ENCODE assay signal across 1 cellular context in the genomic region with DNA sequence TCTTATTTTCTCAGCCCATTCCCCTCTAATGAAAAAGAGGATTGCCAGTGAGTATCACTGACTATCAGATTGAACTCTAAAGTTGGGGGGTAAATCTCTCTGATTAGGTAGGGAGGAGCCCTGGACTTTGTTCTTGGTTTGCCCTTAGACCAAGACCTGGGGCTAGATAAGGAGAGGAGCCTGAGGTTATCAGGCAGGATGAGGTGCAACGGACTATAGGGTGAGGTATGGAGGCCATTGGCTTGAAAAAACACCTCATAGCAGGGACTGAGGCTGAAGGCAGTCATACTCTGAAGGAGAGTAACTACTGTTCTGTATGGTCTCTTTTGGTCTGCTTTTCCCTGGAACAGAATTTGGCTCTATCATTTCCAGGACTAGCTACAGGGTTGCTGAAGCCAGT.
TF ChIP-seq lines count a peak whose summit lies in the region.

No MANE protein-coding gene starts in this region.

TF ChIP-seq in HepG2, 621 proteins besides CTCF, POLR2A, EP300 and RAD21:
- no peak for TF ChIP-seq SRSF1 (optimal IDR thresholded peaks at IDR 0.05; ENCODE audit: low read depth, low read length)
- TF ChIP-seq ATF7-NPFF (CRISPR knock-in tag; IDR thresholded peaks at IDR 0.05; ENCODE audit: low read depth), result no peak
- TF ChIP-seq SAP130 (CRISPR knock-in tag; IDR thresholded peaks at IDR 0.05; ENCODE audit: low read depth), result no peak
- TF ChIP-seq KAT7 (CRISPR knock-in tag; IDR thresholded peaks at IDR 0.05; ENCODE audit: borderline replicate concordance), result no peak
- TF ChIP-seq, protein P1, sequence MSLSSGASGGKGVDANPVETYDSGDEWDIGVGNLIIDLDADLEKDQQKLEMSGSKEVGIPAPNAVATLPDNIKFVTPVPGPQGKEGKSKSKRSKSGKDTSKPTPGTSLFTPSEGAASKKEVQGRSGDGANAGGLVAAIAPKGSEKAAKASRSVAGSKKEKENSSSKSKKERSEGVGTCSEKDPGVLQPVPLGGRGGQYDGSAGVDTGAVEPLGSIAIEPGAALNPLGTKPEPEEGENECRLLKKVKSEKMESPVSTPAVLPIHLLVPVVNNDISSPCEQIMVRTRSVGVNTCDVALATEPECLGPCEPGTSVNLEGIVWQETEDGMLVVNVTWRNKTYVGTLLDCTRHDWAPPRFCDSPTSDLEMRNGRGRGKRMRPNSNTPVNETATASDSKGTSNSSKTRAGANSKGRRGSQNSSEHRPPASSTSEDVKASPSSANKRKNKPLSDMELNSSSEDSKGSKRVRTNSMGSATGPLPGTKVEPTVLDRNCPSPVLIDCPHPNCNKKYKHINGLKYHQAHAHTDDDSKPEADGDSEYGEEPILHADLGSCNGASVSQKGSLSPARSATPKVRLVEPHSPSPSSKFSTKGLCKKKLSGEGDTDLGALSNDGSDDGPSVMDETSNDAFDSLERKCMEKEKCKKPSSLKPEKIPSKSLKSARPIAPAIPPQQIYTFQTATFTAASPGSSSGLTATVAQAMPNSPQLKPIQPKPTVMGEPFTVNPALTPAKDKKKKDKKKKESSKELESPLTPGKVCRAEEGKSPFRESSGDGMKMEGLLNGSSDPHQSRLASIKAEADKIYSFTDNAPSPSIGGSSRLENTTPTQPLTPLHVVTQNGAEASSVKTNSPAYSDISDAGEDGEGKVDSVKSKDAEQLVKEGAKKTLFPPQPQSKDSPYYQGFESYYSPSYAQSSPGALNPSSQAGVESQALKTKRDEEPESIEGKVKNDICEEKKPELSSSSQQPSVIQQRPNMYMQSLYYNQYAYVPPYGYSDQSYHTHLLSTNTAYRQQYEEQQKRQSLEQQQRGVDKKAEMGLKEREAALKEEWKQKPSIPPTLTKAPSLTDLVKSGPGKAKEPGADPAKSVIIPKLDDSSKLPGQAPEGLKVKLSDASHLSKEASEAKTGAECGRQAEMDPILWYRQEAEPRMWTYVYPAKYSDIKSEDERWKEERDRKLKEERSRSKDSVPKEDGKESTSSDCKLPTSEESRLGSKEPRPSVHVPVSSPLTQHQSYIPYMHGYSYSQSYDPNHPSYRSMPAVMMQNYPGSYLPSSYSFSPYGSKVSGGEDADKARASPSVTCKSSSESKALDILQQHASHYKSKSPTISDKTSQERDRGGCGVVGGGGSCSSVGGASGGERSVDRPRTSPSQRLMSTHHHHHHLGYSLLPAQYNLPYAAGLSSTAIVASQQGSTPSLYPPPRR (CRISPR knock-in tag; IDR thresholded peaks at IDR 0.05; ENCODE audit: borderline replicate concordance), result no peak
- no peak for TF ChIP-seq NFE2 (CRISPR knock-in tag; IDR thresholded peaks at IDR 0.05)
- TF ChIP-seq, protein P2, sequence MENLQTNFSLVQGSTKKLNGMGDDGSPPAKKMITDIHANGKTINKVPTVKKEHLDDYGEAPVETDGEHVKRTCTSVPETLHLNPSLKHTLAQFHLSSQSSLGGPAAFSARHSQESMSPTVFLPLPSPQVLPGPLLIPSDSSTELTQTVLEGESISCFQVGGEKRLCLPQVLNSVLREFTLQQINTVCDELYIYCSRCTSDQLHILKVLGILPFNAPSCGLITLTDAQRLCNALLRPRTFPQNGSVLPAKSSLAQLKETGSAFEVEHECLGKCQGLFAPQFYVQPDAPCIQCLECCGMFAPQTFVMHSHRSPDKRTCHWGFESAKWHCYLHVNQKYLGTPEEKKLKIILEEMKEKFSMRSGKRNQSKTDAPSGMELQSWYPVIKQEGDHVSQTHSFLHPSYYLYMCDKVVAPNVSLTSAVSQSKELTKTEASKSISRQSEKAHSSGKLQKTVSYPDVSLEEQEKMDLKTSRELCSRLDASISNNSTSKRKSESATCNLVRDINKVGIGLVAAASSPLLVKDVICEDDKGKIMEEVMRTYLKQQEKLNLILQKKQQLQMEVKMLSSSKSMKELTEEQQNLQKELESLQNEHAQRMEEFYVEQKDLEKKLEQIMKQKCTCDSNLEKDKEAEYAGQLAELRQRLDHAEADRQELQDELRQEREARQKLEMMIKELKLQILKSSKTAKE (CRISPR knock-in tag; IDR thresholded peaks at IDR 0.05; ENCODE audit: borderline replicate concordance), result no peak
- no peak for TF ChIP-seq KMT2A (CRISPR knock-in tag; IDR thresholded peaks at IDR 0.05)
- no peak for TF ChIP-seq REPIN1 (CRISPR knock-in tag; IDR thresholded peaks at IDR 0.05; ENCODE audit: borderline replicate concordance, low read depth)
- TF ChIP-seq, protein P3, sequence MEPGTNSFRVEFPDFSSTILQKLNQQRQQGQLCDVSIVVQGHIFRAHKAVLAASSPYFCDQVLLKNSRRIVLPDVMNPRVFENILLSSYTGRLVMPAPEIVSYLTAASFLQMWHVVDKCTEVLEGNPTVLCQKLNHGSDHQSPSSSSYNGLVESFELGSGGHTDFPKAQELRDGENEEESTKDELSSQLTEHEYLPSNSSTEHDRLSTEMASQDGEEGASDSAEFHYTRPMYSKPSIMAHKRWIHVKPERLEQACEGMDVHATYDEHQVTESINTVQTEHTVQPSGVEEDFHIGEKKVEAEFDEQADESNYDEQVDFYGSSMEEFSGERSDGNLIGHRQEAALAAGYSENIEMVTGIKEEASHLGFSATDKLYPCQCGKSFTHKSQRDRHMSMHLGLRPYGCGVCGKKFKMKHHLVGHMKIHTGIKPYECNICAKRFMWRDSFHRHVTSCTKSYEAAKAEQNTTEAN (CRISPR knock-in tag; conservative IDR thresholded peaks at IDR 0.05), result no peak
- TF ChIP-seq, protein P4, sequence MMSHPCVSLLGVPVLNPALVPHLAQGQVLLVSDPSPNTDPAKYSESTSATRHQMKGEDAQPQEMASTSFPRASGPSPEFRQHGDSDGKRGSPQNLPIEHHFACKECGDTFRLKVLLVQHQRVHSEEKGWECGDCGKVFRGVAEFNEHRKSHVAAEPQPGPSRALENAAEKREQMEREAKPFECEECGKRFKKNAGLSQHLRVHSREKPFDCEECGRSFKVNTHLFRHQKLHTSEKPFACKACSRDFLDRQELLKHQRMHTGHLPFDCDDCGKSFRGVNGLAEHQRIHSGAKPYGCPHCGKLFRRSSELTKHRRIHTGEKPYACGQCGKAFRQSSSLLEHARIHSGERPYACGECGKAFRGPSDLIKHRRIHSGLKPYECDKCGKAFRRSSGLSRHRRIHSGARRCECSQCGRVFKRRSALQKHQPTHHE (CRISPR knock-in tag; IDR thresholded peaks at IDR 0.05; ENCODE audit: borderline replicate concordance), result no peak
- no peak for TF ChIP-seq STAT5B (CRISPR knock-in tag; IDR thresholded peaks at IDR 0.05)
- TF ChIP-seq AGO2 (optimal IDR thresholded peaks at IDR 0.05; ENCODE audit: low read depth, low read length), result no peak
- no peak for TF ChIP-seq ZNF709 (CRISPR knock-in tag; IDR thresholded peaks at IDR 0.05)
- no peak for TF ChIP-seq RARA (CRISPR knock-in tag; IDR thresholded peaks at IDR 0.05)
